ENCODE assay signal across 34 cellular contexts in genomic region chr9:99447951-99448350, GRCh38.
"Had no signal": no experiment of that assay in that cellular context is flagged by ENCODE, and none has a peak within 500 bp of the region (broad histone marks: within the 10 kb centered on the region; RNA-seq: fewer than 3 reads in every experiment).

No MANE protein-coding gene starts in this region.

- H3K4me2 ChIP-seq: KMS-11 had no signal

- DNase-seq: Karpas-422, Kasumi-1, KG1, MG63, MM.1S, MV-4-11, NCI-H1048, NCI-H1092, NCI-H1092 treated with DMSO at 0.1 percent for 48 hours, NCI-H1105, NCI-H1105 treated with DMSO at 0.1 percent for 48 hours, NCI-H1417, NCI-H1417 treated with DMSO at 0.1 percent for 48 hours, NCI-H1436, NCI-H1436 treated with DMSO at 0.1 percent for 48 hours, NCI-H146, NCI-H1694, NCI-H1694 treated with DMSO at 0.1 percent for 48 hours, NCI-H187, NCI-H187 treated with DMSO at 0.1 percent for 48 hours, NCI-H1930, NCI-H2029, NCI-H2029 treated with DMSO at 0.1 percent for 48 hours, NCI-H2081, NCI-H2081 treated with DMSO at 0.1 percent for 48 hours, NCI-H2107, NCI-H2171, NCI-H2171 treated with DMSO at 0.1 percent for 48 hours, NCI-H2227 treated with DMSO at 0.1 percent for 48 hours, NCI-H226, NCI-H345, NCI-H446, NCI-H446 treated with DMSO at 0.1 percent for 48 hours had no signal

- H3K27ac ChIP-seq: KMS-11 had no signal

- H3K9me3 ChIP-seq: MG63 had no signal

- H3K36me3 ChIP-seq: MG63 had no signal

- H3K4me3 ChIP-seq: MG63 had no signal

- H3K9ac ChIP-seq: KMS-11 had no signal

- H3K27me3 ChIP-seq: MG63 had no signal
